ENCODE assay signal across 8 cellular contexts in the genomic region with DNA sequence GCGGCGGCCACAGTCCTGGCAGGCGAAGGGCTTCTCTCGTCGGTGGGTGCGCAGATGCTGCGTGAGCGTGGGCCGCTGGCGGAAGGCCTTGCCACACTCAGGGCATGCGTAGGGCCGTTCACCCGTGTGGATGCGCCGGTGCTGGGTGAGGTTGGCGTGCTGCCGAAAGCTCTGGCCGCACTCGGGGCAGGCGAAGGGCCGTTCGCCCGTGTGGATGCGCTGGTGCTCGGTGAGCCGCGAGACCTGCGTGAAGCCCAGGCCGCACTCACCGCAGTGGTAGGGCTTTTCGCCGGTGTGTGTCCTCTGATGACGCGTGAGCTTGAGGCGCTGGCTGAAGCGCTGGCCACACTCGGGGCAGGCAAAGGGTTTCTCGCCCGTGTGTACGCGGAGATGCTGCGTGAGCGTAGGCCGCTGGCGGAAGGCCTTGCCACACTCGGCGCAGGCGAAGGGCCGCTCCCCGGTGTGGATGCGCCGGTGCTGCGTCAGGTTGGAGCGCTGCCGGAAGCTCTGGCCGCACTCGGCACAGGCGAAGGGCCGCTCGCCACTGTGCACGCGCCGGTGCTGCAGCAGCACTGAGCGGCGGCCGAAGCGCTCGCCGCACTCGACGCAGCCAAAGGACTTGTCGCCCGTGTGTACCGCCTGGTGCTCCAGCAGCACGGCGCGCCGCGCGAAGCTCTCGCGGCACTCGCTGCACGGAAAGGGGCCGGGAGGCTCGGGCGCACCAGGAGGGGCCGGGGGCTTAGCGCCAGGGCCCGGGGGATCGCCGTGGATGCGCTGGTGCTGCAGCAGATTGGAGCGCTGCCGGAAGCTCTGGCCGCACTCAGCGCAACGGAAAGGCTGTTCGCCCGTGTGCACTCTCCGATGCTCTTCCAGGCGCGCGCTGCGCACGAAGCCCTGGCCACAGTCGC. TPM values are rescaled to one million over a fixed set of nuclear protein-coding genes. Genes with fewer than 3 reads are reported as not detected.
DNase-seq lines count a peak whose midpoint lies in the region; TF ChIP-seq lines count a peak whose summit lies in the region.

No MANE protein-coding gene starts in this region.

- H4K91ac ChIP-seq in neuronal stem cell (ENCODE audit: low read depth, low read length, poor library complexity) = peak overlapping the region; percentile 88

- peaks cover 3 to 45% of the 10 kb centered on the region in 2 donors for H3K36me3 ChIP-seq in neuronal stem cell (replicated peaks in 1 of 2; ENCODE audit: control insufficient read depth in 2 of 2, insufficient read depth in 2 of 2, low read length in 2 of 2)

- in situ Hi-C loops in GM13976 (cut with MboI; ENCODE audit: low sequenced_read_pairs, unreplicated experiment) = no loop called here

- peaks cover 0 to 6% of the 10 kb centered on the region in 2 donors for H3K9me3 ChIP-seq in neuronal stem cell (replicated peaks in 1 of 2; ENCODE audit: control insufficient read depth in 2 of 2, insufficient read depth in 1 of 2, low read depth in 1 of 2, low read length in 2 of 2)

- H2BK15ac ChIP-seq in neuronal stem cell (ENCODE audit: low read length) = peak overlapping the region; percentile 97

- peak overlapping the region; percentile 97 for H4K8ac ChIP-seq in neuronal stem cell (ENCODE audit: low read depth, low read length)

- H3K4me3 ChIP-seq in neuronal stem cell (ENCODE audit: low read length in 2 of 2) = peak overlapping the region in 1 of 2 donors; percentile 76

- H3K4ac ChIP-seq in neuronal stem cell (ENCODE audit: low read length) = peak overlapping the region; percentile 98

- DNase-seq in CD1c-positive myeloid dendritic cell (ENCODE audit: extremely low spot score) (peak; percentile 43), epithelial cell of prostate (ENCODE audit: low read depth, low spot score) (no peak), neuronal stem cell (ENCODE audit: low spot score) (no peak), SK-N-DZ (ENCODE audit: low spot score) (no peak), germinal center (ENCODE audit: low spot score) (no peak), epidermal melanocyte (ENCODE audit: insufficient read length, low spot score) (no peak), GM13976 (ENCODE audit: low spot score) (no peak)

- H2AFZ ChIP-seq in neuronal stem cell (ENCODE audit: low read length) = no peak overlapping the region

- peaks cover 2% of the 10 kb centered on the region for H3K79me1 ChIP-seq in neuronal stem cell (ENCODE audit: low read depth, low read length)

- no peak for TF ChIP-seq CTCF in GM13976 (IDR thresholded peaks at IDR 0.05; ENCODE audit: borderline replicate concordance, control extremely low read depth, extremely low read depth, insufficient read depth, missing control alignments)

- WGBS in neuronal stem cell (ENCODE audit: extremely low coverage in 2 of 2, insufficient read length in 2 of 2, insufficient replicate concordance in 1 of 2), 2 donors = no CpG with 5 or more reads among the region's 107 CpGs

- peak overlapping the region; percentile 87 for H2AK5ac ChIP-seq in neuronal stem cell (ENCODE audit: low read depth, low read length)

- peak overlapping the region; percentile 68 for H3K4me2 ChIP-seq in neuronal stem cell (ENCODE audit: insufficient read depth, low read length, poor library complexity, severe bottlenecking)

- H3K14ac ChIP-seq in neuronal stem cell (ENCODE audit: low read length) = peak overlapping the region; percentile 97

- H3K18ac ChIP-seq in neuronal stem cell (ENCODE audit: low read length) = peak overlapping the region; percentile 97

- peak overlapping the region; percentile 43 for H3K27ac ChIP-seq in epithelial cell of prostate
- no peak overlapping the region for H3K27ac ChIP-seq in neuronal stem cell (replicated peaks; ENCODE audit: low read length)

- H3K4me1 ChIP-seq in neuronal stem cell (ENCODE audit: control insufficient read depth in 2 of 2, insufficient read depth in 1 of 2, low read depth in 1 of 2, low read length in 2 of 2) = peaks cover 8 to 19% of the 10 kb centered on the region in 2 donors

- peaks cover 0 to 22% (median 0%) of the 10 kb centered on the region in 3 experiments for H3K27me3 ChIP-seq in neuronal stem cell (ENCODE audit: control insufficient read depth in 3 of 3, insufficient read depth in 3 of 3, low read depth in 1 of 3, low read length in 3 of 3)

- H2BK5ac ChIP-seq in neuronal stem cell (ENCODE audit: low read length) = no peak overlapping the region

- TF ChIP-seq POLR2A in Raji (IDR thresholded peaks at IDR 0.05; ENCODE audit: insufficient read depth, low read depth, low read length) = 0 out of 2 replicates have a peak, but pooled peaks have one; percentile 9

- H2BK12ac ChIP-seq in neuronal stem cell (ENCODE audit: low read length) = peak overlapping the region; percentile 91

- no peak overlapping the region for H2BK120ac ChIP-seq in neuronal stem cell (ENCODE audit: low read depth, low read length)

- peak overlapping the region; percentile 98 for H3K23ac ChIP-seq in neuronal stem cell (ENCODE audit: low read depth, low read length, poor library complexity)

- H3K9ac ChIP-seq in neuronal stem cell (ENCODE audit: low read depth, low read length, poor library complexity) = peak overlapping the region; percentile 95

RNA-seq across cellular contexts. Expression of gene UBE2M, which starts 4.0 kb away (rescaled TPM):
- polyA plus RNA-seq in neuronal stem cell (2013, experiment 1 of 2) = 86.2 TPM
- 86.9 TPM for polyA plus RNA-seq in neuronal stem cell (2013, experiment 2 of 2)
- polyA plus RNA-seq in SK-N-DZ (2014; cell fraction: cytosol; rRNA removed) = 63.0 and 69.2 TPM in 2 replicates
- 59.7 and 69.5 TPM in 2 replicates for polyA plus RNA-seq in SK-N-DZ (2014; cell fraction: nucleus; rRNA removed)

RNA-seq across cellular contexts. Expression of gene CHMP2A, which starts 7.5 kb away (rescaled TPM):
- polyA plus RNA-seq in neuronal stem cell (2013, experiment 1 of 2) = 108 TPM
- 109 TPM for polyA plus RNA-seq in neuronal stem cell (2013, experiment 2 of 2)
- 85.0 and 86.3 TPM in 2 replicates for polyA plus RNA-seq in SK-N-DZ (2014; cell fraction: cytosol; rRNA removed)
- 46.1 and 47.8 TPM in 2 replicates for polyA plus RNA-seq in SK-N-DZ (2014; cell fraction: nucleus; rRNA removed)

RNA-seq across cellular contexts. Expression of gene MZF1, which starts 10.8 kb away (rescaled TPM):
- polyA plus RNA-seq in neuronal stem cell (2013, experiment 1 of 2) = 17.1 TPM
- 16.7 TPM for polyA plus RNA-seq in neuronal stem cell (2013, experiment 2 of 2)
- 12.0 and 14.7 TPM in 2 replicates for polyA plus RNA-seq in SK-N-DZ (2014; cell fraction: cytosol; rRNA removed)
- polyA plus RNA-seq in SK-N-DZ (2014; cell fraction: nucleus; rRNA removed) = 72.1 and 102 TPM in 2 replicates

RNA-seq across cellular contexts. Expression of gene TRIM28, which starts 18.5 kb away (rescaled TPM):
- 759 TPM for polyA plus RNA-seq in neuronal stem cell (2013, experiment 1 of 2)
- polyA plus RNA-seq in neuronal stem cell (2013, experiment 2 of 2) = 741 TPM
- 375 and 400 TPM in 2 replicates for polyA plus RNA-seq in SK-N-DZ (2014; cell fraction: cytosol; rRNA removed)
- 509 and 535 TPM in 2 replicates for polyA plus RNA-seq in SK-N-DZ (2014; cell fraction: nucleus; rRNA removed)

RNA-seq across cellular contexts. Expression of gene ZBTB45, which starts 42.8 kb away (rescaled TPM):
- 14.3 TPM for polyA plus RNA-seq in neuronal stem cell (2013, experiment 1 of 2)
- 14.8 TPM for polyA plus RNA-seq in neuronal stem cell (2013, experiment 2 of 2)
- polyA plus RNA-seq in SK-N-DZ (2014; cell fraction: cytosol; rRNA removed) = 4.4 and 4.8 TPM in 2 replicates
- 4.1 and 4.5 TPM in 2 replicates for polyA plus RNA-seq in SK-N-DZ (2014; cell fraction: nucleus; rRNA removed)
